ENCODE assay signal across 1 cellular context in the genomic region with DNA sequence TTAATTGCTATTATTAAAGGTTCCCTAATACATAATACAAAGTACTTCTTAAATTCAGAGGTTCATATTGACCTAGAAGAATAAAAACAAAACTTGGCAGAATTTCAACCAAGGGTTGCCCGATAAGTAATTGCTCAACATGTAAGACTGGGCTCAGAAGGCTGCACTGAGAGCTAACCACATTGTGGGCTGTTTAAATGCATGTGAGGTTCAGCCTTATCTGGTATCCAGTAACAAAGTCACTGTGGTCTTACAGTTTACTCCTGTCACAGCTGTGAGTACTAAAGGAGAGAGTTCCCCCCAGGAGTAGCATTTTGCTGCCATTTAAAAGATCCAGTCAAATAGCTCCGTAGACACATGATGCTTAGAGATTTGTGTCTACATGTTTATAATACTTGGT.
TF ChIP-seq lines count a peak whose summit lies in the region.

No MANE protein-coding gene starts in this region.

TF ChIP-seq in HEK293, 187 proteins besides CTCF, POLR2A, EP300 and RAD21 (continued from another document):
- TF ChIP-seq, protein P1, sequence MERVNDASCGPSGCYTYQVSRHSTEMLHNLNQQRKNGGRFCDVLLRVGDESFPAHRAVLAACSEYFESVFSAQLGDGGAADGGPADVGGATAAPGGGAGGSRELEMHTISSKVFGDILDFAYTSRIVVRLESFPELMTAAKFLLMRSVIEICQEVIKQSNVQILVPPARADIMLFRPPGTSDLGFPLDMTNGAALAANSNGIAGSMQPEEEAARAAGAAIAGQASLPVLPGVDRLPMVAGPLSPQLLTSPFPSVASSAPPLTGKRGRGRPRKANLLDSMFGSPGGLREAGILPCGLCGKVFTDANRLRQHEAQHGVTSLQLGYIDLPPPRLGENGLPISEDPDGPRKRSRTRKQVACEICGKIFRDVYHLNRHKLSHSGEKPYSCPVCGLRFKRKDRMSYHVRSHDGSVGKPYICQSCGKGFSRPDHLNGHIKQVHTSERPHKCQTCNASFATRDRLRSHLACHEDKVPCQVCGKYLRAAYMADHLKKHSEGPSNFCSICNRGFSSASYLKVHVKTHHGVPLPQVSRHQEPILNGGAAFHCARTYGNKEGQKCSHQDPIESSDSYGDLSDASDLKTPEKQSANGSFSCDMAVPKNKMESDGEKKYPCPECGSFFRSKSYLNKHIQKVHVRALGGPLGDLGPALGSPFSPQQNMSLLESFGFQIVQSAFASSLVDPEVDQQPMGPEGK (tag by site-specific recombination; IDR thresholded peaks at IDR 0.05): no peak
